Comparison of ENCODE assay signal across 1 cellular context in the genomic region with DNA sequence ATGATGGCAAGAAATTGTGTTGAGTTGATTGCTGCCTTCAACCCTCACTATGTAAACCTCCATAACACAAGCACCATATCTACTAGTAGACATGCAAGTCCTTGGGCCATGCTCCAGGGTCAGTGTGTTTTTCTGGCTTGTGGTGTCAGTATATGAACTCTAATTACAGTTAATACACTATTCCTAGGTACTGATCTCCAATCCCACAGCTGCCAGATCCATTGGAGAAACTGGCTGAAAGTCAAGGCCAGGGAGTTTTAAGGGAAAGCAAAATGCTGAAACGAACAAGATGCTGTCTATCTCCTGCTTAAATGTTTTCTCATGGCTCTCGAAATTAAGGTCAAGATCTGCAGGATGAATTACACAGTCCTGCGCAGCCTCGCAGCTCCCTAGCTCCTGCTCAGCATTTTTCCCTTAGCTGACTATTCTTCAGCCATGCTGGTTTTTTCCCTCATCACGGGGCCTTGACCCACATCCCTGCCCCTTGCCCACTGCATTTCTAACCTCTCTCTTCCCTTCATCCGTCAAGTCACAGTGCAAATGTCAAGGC.
TF ChIP-seq lines count a peak whose summit lies in the region.

No MANE protein-coding gene starts in this region.

TF ChIP-seq in GM23338, 12 proteins besides CTCF, POLR2A, EP300 and RAD21 (continued from another document):
- TF ChIP-seq, protein P1, sequence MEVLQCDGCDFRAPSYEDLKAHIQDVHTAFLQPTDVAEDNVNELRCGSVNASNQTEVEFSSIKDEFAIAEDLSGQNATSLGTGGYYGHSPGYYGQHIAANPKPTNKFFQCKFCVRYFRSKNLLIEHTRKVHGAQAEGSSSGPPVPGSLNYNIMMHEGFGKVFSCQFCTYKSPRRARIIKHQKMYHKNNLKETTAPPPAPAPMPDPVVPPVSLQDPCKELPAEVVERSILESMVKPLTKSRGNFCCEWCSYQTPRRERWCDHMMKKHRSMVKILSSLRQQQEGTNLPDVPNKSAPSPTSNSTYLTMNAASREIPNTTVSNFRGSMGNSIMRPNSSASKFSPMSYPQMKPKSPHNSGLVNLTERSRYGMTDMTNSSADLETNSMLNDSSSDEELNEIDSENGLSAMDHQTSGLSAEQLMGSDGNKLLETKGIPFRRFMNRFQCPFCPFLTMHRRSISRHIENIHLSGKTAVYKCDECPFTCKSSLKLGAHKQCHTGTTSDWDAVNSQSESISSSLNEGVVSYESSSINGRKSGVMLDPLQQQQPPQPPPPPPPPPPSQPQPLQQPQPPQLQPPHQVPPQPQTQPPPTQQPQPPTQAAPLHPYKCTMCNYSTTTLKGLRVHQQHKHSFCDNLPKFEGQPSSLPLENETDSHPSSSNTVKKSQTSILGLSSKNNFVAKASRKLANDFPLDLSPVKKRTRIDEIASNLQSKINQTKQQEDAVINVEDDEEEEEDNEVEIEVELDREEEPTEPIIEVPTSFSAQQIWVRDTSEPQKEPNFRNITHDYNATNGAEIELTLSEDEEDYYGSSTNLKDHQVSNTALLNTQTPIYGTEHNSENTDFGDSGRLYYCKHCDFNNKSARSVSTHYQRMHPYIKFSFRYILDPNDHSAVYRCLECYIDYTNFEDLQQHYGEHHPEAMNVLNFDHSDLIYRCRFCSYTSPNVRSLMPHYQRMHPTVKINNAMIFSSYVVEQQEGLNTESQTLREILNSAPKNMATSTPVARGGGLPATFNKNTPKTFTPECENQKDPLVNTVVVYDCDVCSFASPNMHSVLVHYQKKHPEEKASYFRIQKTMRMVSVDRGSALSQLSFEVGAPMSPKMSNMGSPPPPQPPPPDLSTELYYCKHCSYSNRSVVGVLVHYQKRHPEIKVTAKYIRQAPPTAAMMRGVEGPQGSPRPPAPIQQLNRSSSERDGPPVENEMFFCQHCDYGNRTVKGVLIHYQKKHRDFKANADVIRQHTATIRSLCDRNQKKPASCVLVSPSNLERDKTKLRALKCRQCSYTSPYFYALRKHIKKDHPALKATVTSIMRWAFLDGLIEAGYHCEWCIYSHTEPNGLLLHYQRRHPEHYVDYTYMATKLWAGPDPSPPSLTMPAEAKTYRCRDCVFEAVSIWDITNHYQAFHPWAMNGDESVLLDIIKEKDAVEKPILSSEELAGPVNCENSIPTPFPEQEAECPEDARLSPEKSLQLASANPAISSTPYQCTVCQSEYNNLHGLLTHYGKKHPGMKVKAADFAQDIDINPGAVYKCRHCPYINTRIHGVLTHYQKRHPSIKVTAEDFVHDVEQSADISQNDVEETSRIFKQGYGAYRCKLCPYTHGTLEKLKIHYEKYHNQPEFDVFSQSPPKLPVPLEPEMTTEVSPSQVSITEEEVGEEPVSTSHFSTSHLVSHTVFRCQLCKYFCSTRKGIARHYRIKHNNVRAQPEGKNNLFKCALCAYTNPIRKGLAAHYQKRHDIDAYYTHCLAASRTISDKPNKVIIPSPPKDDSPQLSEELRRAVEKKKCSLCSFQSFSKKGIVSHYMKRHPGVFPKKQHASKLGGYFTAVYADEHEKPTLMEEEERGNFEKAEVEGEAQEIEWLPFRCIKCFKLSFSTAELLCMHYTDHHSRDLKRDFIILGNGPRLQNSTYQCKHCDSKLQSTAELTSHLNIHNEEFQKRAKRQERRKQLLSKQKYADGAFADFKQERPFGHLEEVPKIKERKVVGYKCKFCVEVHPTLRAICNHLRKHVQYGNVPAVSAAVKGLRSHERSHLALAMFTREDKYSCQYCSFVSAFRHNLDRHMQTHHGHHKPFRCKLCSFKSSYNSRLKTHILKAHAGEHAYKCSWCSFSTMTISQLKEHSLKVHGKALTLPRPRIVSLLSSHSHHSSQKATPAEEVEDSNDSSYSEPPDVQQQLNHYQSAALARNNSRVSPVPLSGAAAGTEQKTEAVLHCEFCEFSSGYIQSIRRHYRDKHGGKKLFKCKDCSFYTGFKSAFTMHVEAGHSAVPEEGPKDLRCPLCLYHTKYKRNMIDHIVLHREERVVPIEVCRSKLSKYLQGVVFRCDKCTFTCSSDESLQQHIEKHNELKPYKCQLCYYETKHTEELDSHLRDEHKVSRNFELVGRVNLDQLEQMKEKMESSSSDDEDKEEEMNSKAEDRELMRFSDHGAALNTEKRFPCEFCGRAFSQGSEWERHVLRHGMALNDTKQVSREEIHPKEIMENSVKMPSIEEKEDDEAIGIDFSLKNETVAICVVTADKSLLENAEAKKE (CRISPR knock-in tag; IDR thresholded peaks at IDR 0.05): no peak
- TF ChIP-seq JUNB (IDR thresholded peaks at IDR 0.05; ENCODE audit: unreplicated experiment) (no peak), STAT1 (IDR thresholded peaks at IDR 0.05; ENCODE audit: unreplicated experiment) (no peak), NANOG (IDR thresholded peaks at IDR 0.05; ENCODE audit: borderline replicate concordance) (no peak), CREB1 (CRISPR knock-in tag; IDR thresholded peaks at IDR 0.05; ENCODE audit: low read depth) (no peak), EZH2 (IDR thresholded peaks at IDR 0.05; ENCODE audit: low read depth, unreplicated experiment) (no peak), ZNF114 (CRISPR knock-in tag; IDR thresholded peaks at IDR 0.05) (no peak)
- TF ChIP-seq, protein P2, sequence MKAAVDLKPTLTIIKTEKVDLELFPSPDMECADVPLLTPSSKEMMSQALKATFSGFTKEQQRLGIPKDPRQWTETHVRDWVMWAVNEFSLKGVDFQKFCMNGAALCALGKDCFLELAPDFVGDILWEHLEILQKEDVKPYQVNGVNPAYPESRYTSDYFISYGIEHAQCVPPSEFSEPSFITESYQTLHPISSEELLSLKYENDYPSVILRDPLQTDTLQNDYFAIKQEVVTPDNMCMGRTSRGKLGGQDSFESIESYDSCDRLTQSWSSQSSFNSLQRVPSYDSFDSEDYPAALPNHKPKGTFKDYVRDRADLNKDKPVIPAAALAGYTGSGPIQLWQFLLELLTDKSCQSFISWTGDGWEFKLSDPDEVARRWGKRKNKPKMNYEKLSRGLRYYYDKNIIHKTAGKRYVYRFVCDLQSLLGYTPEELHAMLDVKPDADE (IDR thresholded peaks at IDR 0.05): no peak
- TF ChIP-seq, protein P3, sequence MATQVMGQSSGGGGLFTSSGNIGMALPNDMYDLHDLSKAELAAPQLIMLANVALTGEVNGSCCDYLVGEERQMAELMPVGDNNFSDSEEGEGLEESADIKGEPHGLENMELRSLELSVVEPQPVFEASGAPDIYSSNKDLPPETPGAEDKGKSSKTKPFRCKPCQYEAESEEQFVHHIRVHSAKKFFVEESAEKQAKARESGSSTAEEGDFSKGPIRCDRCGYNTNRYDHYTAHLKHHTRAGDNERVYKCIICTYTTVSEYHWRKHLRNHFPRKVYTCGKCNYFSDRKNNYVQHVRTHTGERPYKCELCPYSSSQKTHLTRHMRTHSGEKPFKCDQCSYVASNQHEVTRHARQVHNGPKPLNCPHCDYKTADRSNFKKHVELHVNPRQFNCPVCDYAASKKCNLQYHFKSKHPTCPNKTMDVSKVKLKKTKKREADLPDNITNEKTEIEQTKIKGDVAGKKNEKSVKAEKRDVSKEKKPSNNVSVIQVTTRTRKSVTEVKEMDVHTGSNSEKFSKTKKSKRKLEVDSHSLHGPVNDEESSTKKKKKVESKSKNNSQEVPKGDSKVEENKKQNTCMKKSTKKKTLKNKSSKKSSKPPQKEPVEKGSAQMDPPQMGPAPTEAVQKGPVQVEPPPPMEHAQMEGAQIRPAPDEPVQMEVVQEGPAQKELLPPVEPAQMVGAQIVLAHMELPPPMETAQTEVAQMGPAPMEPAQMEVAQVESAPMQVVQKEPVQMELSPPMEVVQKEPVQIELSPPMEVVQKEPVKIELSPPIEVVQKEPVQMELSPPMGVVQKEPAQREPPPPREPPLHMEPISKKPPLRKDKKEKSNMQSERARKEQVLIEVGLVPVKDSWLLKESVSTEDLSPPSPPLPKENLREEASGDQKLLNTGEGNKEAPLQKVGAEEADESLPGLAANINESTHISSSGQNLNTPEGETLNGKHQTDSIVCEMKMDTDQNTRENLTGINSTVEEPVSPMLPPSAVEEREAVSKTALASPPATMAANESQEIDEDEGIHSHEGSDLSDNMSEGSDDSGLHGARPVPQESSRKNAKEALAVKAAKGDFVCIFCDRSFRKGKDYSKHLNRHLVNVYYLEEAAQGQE (IDR thresholded peaks at IDR 0.05; ENCODE audit: unreplicated experiment): no peak
TF ChIP-seq in GM23338: peak in this region for 0.
